Comparison of ENCODE assay signal across 13 cellular contexts in the genomic region with DNA sequence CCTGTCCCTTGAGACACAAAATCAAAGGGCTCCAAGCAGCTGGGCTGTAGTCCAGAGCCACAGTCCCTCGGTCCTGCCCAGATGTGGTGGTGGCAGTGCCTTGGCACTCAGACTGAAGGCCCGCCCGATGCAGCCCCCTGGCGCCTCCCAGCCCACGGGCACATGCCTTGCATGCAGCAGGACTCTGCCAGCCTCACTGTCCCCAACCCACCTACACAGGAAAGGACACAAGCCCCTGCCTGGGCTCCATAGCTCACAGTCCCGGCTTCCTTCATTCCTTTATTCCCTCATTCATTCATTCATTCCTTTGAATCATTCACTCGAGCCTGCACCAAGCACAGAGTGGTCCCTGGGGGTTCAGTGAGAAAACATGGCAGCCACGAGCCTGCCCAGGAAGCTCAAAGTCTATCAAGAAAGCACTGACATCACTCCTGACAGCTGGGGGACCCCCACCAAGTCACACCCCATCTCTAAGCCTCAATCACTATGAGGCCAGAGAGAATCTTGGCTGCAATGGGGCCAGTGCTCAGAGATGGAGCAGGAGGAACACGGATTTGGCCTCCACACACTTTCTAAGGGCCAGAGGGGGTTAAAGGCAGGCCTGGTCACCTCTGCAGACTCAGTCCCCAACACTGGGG. TPM values are rescaled to one million over a fixed set of nuclear protein-coding genes. Genes with fewer than 3 reads are reported as not detected.
DNase-seq lines count a peak whose midpoint lies in the region; FAIRE-seq and TF ChIP-seq lines count a peak whose summit lies in the region.
"Had no signal": no experiment of that assay in that cellular context is flagged by ENCODE, and none has a peak within 500 bp of the region (broad histone marks: within the 10 kb centered on the region; RNA-seq: fewer than 3 reads in every experiment).

No MANE protein-coding gene starts in this region.

- DNase-seq in fibroblast of lung (ENCODE audit: low read depth in 2 of 2) (no peak), thyroid gland (no peak), GM03348 (ENCODE audit: low spot score) (no peak), H54 (ENCODE audit: insufficient read length, low spot score) (no peak), NOMO-1 treated with dmso at 0.1 percent for 144 hours (lab: John Stamatoyannopoulos, UW; ENCODE audit: unreplicated experiment) (no peak)
- no peak for DNase-seq in activated CD4-positive, alpha-beta T cell treated with anti-CD3 and anti-CD28 coated beads, Interleukin-2, amount 50 U/mL, for 1 hour
- DNase-seq: activated CD4-positive, alpha-beta T cell treated with anti-CD3 and anti-CD28 coated beads for 36 hours; CD4-positive, CD25-positive, alpha-beta regulatory T cell; GDM1; immature natural killer cell; T-helper 1 cell had no signal

- no peak for TF ChIP-seq POLR2A in thyroid gland (IDR thresholded peaks at IDR 0.05)
- TF ChIP-seq POLR2A in H54 (IDR thresholded peaks at IDR 0.05; ENCODE audit: low read depth, low read length), result no peak

- H3K9ac ChIP-seq in fibroblast of lung (ENCODE audit: insufficient read depth, low read length) (no peak overlapping the region), mucosa of rectum (ENCODE audit: low read depth in 1 of 2, low read length in 2 of 2) (no peak overlapping the region)

- H4K20me1 ChIP-seq in fibroblast of lung (ENCODE audit: control insufficient read depth, extremely low read depth, insufficient read depth, low read length), result no peaks in the 10 kb centered on the region

- no peaks in the 10 kb centered on the region for H3K9me3 ChIP-seq in fibroblast of lung (ENCODE audit: control insufficient read depth, insufficient read depth, low read depth, low read length)
- H3K9me3 ChIP-seq in mucosa of rectum (ENCODE audit: control insufficient read depth in 2 of 2, low read length in 2 of 2), result no peaks in the 10 kb centered on the region
- H3K9me3 ChIP-seq in thyroid gland, result no peaks in the 10 kb centered on the region

- H3K27me3 ChIP-seq in fibroblast of lung (ENCODE audit: control insufficient read depth, insufficient read depth, low read length) (no peaks in the 10 kb centered on the region), mucosa of rectum (ENCODE audit: control insufficient read depth in 2 of 2, insufficient read depth in 2 of 2, low read length in 2 of 2) (peaks cover 3 to 12% of the 10 kb centered on the region in 2 donors), thyroid gland (no peaks in the 10 kb centered on the region)

- H2AFZ ChIP-seq in fibroblast of lung (ENCODE audit: low read length), result no peak overlapping the region

- WGBS in thyroid gland, 2 donors, result 71 to 78% methylated on average over 6 to 9 of the region's 9 CpGs

- FAIRE-seq in H54 (lab: Jason Lieb, UNC), result no peak

- peaks cover 4% of the 10 kb centered on the region for H3K79me2 ChIP-seq in fibroblast of lung (ENCODE audit: control insufficient read depth, insufficient read depth, low read length)

- H3K4me3 ChIP-seq in fibroblast of lung (replicated peaks in 1 of 4; ENCODE audit: control extremely low read depth in 1 of 4, insufficient read depth in 1 of 4, low read depth in 3 of 4, low read length in 4 of 4) (no peak overlapping the region), mucosa of rectum (ENCODE audit: low read length in 2 of 2) (no peak overlapping the region), thyroid gland (replicated peaks in 1 of 3) (no peak overlapping the region)

- no peak for TF ChIP-seq CTCF in VCaP (conservative IDR thresholded peaks at IDR 0.05)
- no peak for TF ChIP-seq CTCF in fibroblast of lung (conservative IDR thresholded peaks at IDR 0.05 in 1 of 2, IDR thresholded peaks at IDR 0.05 in 1 of 2; ENCODE audit: low read depth in 1 of 2, low read length in 2 of 2)
- no peak for TF ChIP-seq CTCF in thyroid gland (IDR thresholded peaks at IDR 0.05)

- H3K4me1 ChIP-seq in fibroblast of lung (ENCODE audit: control insufficient read depth, extremely low read depth, insufficient read depth, low read length) (peaks cover 21% of the 10 kb centered on the region), mucosa of rectum (ENCODE audit: control insufficient read depth in 2 of 2, insufficient read depth in 2 of 2, low read length in 2 of 2) (peaks cover 3 to 11% of the 10 kb centered on the region in 2 donors), thyroid gland (peaks cover 7 to 20% of the 10 kb centered on the region in 2 donors)

- peak overlapping the region; percentile 8 for H3K4me2 ChIP-seq in fibroblast of lung (ENCODE audit: extremely low read depth, insufficient read depth, low read length)

- H3K27ac ChIP-seq in VCaP (peak overlapping the region; percentile 42; the same call in 1 of the 2 replicates), fibroblast of lung (ENCODE audit: insufficient read depth, low read length) (peak overlapping the region; percentile 54), mucosa of rectum (ENCODE audit: low read depth in 2 of 2, low read length in 2 of 2) (peak overlapping the region; percentile 17 to 58), thyroid gland (peak overlapping the region in 2 of 3 donors; percentile 28 to 63)

- H3K36me3 ChIP-seq in fibroblast of lung (ENCODE audit: control insufficient read depth, insufficient read depth, low read length) (peaks cover 2% of the 10 kb centered on the region), mucosa of rectum (ENCODE audit: control insufficient read depth in 2 of 2, insufficient read depth in 2 of 2, low read length in 2 of 2) (no peaks in the 10 kb centered on the region), thyroid gland (no peaks in the 10 kb centered on the region)

- intact Hi-C loops in thyroid gland (cut with DNase I), result no loop called here

RNA-seq across cellular contexts. Expression of a gene that starts 5.8 kb away (rescaled TPM):
- 25.9 and 32.9 TPM in 2 replicates for total RNA-seq in fibroblast of lung
- 13.7 and 16.2 TPM in 2 replicates for polyA plus RNA-seq in fibroblast of lung
- 64.6 and 85.2 TPM in 2 replicates for polyA plus RNA-seq in fibroblast of lung (2012)
- polyA minus RNA-seq in fibroblast of lung (ENCODE audit: low replicate concordance), result 88.7 and 132 TPM in 2 replicates
- 10 to 100 TPM; 13.2 to 19.5 (median 15.9) TPM for total RNA-seq in thyroid gland
- polyA plus RNA-seq: CD4-positive, CD25-positive, alpha-beta regulatory T cell; immature natural killer cell had no signal
